In genomic region chr19:1941146-1942077, GRCh38 we compare ENCODE assay signal across 8 cellular contexts. TPM values are rescaled to one million over a fixed set of nuclear protein-coding genes. Genes with fewer than 3 reads are reported as not detected.
DNase-seq lines count a peak whose midpoint lies in the region; ATAC-seq, FAIRE-seq and TF ChIP-seq lines count a peak whose summit lies in the region.

Gene CSNK1G2, plus strand, starts transcription at chr19:1941172. Its CDS starts 28,601 bp downstream, at chr19:1969773.

- H4K20me1 ChIP-seq in H1 (replicated peaks in 1 of 2; ENCODE audit: control insufficient read depth in 1 of 2, insufficient read depth in 2 of 2, low read length in 2 of 2) = peaks cover 21 to 22% of the 10 kb centered on the region in 2 experiments

- H2BK12ac ChIP-seq in H1 (ENCODE audit: low read depth, low read length) = no peak within 1 kb of the TSS

- H3K79me1 ChIP-seq in H1 (ENCODE audit: low read depth, low read length) = peaks cover 2% of the 10 kb centered on the region

- peaks cover 23% of the 10 kb centered on the region for H3K4me1 ChIP-seq in SJSA1 (replicated peaks)
- peaks cover 0 to 22% (median 11%) of the 10 kb centered on the region in 4 experiments; a peak in 6 of 7 replicates for H3K4me1 ChIP-seq in H1 (replicated peaks in 1 of 4; ENCODE audit: control insufficient read depth in 3 of 4, insufficient read depth in 4 of 4, low read length in 3 of 4)

- H3K4me3 ChIP-seq in BJ (ENCODE audit: low read depth, low read length) (peak within 1 kb of the TSS; percentile 80), SJSA1 (peak within 1 kb of the TSS; percentile 99), H1 (ENCODE audit: extremely low read depth in 1 of 4, insufficient read depth in 2 of 4, low read depth in 3 of 4, low read length in 4 of 4) (peak within 1 kb of the TSS; percentile 65 to 98 (median 91))

- POLR2A ChIA-PET in BJ (lab: Charles Lee) (no interaction called here), H1 (lab: Charles Lee; ENCODE audit: partially characterized antibody) (interaction anchor here (0.7 to 1.6 kb wide), 3 partner anchors 46 to 840 kb away, joined by 3 to 5 read pairs (median 3); no protein-coding TSS in a partner anchor)

- peak within 1 kb of the TSS; percentile 93 for H2BK5ac ChIP-seq in H1 (ENCODE audit: low read depth, low read length)

- CTCF ChIA-PET in BJ (lab: Yijun Ruan, JAX) (interaction anchor here (1.2 kb wide), 1 partner anchor 92 kb away, joined by 4 read pairs; the partner anchor contains the start of gene REXO1), H1 (lab: Charles Lee; ENCODE audit: partially characterized antibody) (interaction anchor here (0.7 to 1.3 kb wide), 4 partner anchors 11 to 207 kb away, joined by 3 to 5 read pairs (median 3); no protein-coding TSS in a partner anchor)

- no peak within 1 kb of the TSS for H2AK5ac ChIP-seq in H1 (ENCODE audit: low read depth, low read length)

- H3K27me3 ChIP-seq in BJ (ENCODE audit: control insufficient read depth, insufficient read depth, low read length) (no peaks in the 10 kb centered on the region), SJSA1 (replicated peaks) (no peaks in the 10 kb centered on the region), H1 (replicated peaks in 1 of 4; ENCODE audit: control insufficient read depth in 3 of 4, extremely low read depth in 1 of 4, insufficient read depth in 3 of 4, low read length in 3 of 4) (no peaks in the 10 kb centered on the region)

- 14% methylated on average over 7 of the region's 97 CpGs; no CpG with 5 or more reads in 1 of the 2 experiments for WGBS in H1 (ENCODE audit: extremely low coverage in 1 of 2, insufficient coverage in 1 of 2, insufficient read length in 1 of 2, insufficient replicate concordance in 2 of 2, low coverage in 1 of 2, low lambda C conversion rate in 2 of 2, missing lambda C conversion rate in 1 of 2), 2 experiments

- TF ChIP-seq CTCF in BJ (IDR thresholded peaks at IDR 0.05; ENCODE audit: insufficient read depth, low read depth, low read length) = no peak
- no peak for TF ChIP-seq CTCF in H1 (IDR thresholded peaks at IDR 0.05; ENCODE audit: control extremely low read depth in 1 of 3, insufficient read depth in 1 of 3, low read depth in 1 of 3, low read length in 3 of 3)

- no peak for TF ChIP-seq POLR2A in H1 (IDR thresholded peaks at IDR 0.05; ENCODE audit: control extremely low read depth in 1 of 2, low read depth in 2 of 2, low read length in 2 of 2)

- peak within 1 kb of the TSS; percentile 87; the same call in 1 of the 2 replicates for H2AFZ ChIP-seq in H1 (ENCODE audit: low read length)

- TF ChIP-seq RAD21 in H1 (IDR thresholded peaks at IDR 0.05 in 1 of 2, conservative IDR thresholded peaks at IDR 0.05 in 1 of 2; ENCODE audit: low read depth in 2 of 2, low read length in 2 of 2) = no peak

- H3K4ac ChIP-seq in H1 (replicated peaks; ENCODE audit: insufficient read length, low read depth, low read length) = peak within 1 kb of the TSS; percentile 85

- peak within 1 kb of the TSS; percentile 98 for H3K56ac ChIP-seq in H1 (replicated peaks; ENCODE audit: insufficient read length, low read depth, low read length)

- H3K27ac ChIP-seq in SJSA1 (peak within 1 kb of the TSS; percentile 99), H1 (ENCODE audit: low read depth, low read length) (peak within 1 kb of the TSS; percentile 89)

- H3K23me2 ChIP-seq in H1 (ENCODE audit: low read depth, low read length) = peaks cover 15% of the 10 kb centered on the region; the same call in 1 of the 2 replicates

- FAIRE-seq in H1 (lab: Jason Lieb, UNC) = no peak

- H3K36me3 ChIP-seq in BJ (ENCODE audit: control insufficient read depth, insufficient read depth, low read length) (no peaks in the 10 kb centered on the region; the same call in 1 of the 2 replicates), SJSA1 (peaks cover 6% of the 10 kb centered on the region), H1 (ENCODE audit: control insufficient read depth in 2 of 4, insufficient read depth in 4 of 4, low read length in 3 of 4) (no peaks in the 10 kb centered on the region)

- H4K5ac ChIP-seq in H1 (ENCODE audit: insufficient read length, low read depth, low read length) = peak within 1 kb of the TSS; percentile 83

- H4K8ac ChIP-seq in H1 (ENCODE audit: extremely low read depth, insufficient read depth, low read length) = peak within 1 kb of the TSS; percentile 96

- peak within 1 kb of the TSS; percentile 97 for H3K18ac ChIP-seq in H1 (ENCODE audit: extremely low read depth, low read length)

- peak within 1 kb of the TSS; percentile 34 to 83 (median 74); a peak in 6 of 7 replicates for H3K9ac ChIP-seq in H1 (replicated peaks in 1 of 4; ENCODE audit: extremely low read depth in 1 of 4, low read depth in 3 of 4, low read length in 3 of 4)

- no peak within 1 kb of the TSS for H3K14ac ChIP-seq in H1 (ENCODE audit: insufficient read length)

- H3K9me3 ChIP-seq in SJSA1 (replicated peaks) = no peaks in the 10 kb centered on the region
- no peaks in the 10 kb centered on the region for H3K9me3 ChIP-seq in H1 (ENCODE audit: insufficient read depth in 2 of 2, low read depth in 1 of 2, low read length in 1 of 2)

- H4K91ac ChIP-seq in H1 (replicated peaks; ENCODE audit: insufficient read length, low read length) = peak within 1 kb of the TSS; percentile 96

- no peak for TF ChIP-seq EP300 in H1 (IDR thresholded peaks at IDR 0.05; ENCODE audit: borderline replicate concordance in 1 of 2, low read depth in 2 of 2, low read length in 2 of 2)

- DNase-seq in BJ (ENCODE audit: low read depth) (no peak), SJSA1 (ENCODE audit: low read depth in 1 of 2, low spot score in 2 of 2) (no peak), H1 (ENCODE audit: low read depth in 1 of 2, low spot score in 2 of 2) (no peak), myocyte (ENCODE audit: low read depth) (no peak), NCI-H1930 (lab: John Stamatoyannopoulos, UW) (no peak), NCI-H128 (lab: John Stamatoyannopoulos, UW; ENCODE audit: unreplicated experiment) (no peak), NCI-H2227 treated with DMSO at 0.1 percent for 48 hours (lab: John Stamatoyannopoulos, UW) (no peak)

- H3K79me2 ChIP-seq in H1 (ENCODE audit: control insufficient read depth in 1 of 2, insufficient read depth in 2 of 2, low read length in 2 of 2) = peaks cover 34 to 43% of the 10 kb centered on the region in 2 experiments

- H3K4me2 ChIP-seq in H1 (ENCODE audit: insufficient read depth in 1 of 2, low read depth in 2 of 2, low read length in 2 of 2) = peak within 1 kb of the TSS; percentile 75 to 93

- H2BK20ac ChIP-seq in H1 (ENCODE audit: low read length) = no peak within 1 kb of the TSS

- no peak within 1 kb of the TSS for H3K23ac ChIP-seq in H1 (ENCODE audit: insufficient read length)

- peak; percentile 53 for ATAC-seq in GM21723 (IDR thresholded peaks at IDR 0.05; ENCODE audit: unreplicated experiment)

- peak within 1 kb of the TSS; percentile 83 for H2BK120ac ChIP-seq in H1 (replicated peaks; ENCODE audit: low read depth, low read length)

- no peak within 1 kb of the TSS for H2BK15ac ChIP-seq in H1 (ENCODE audit: low read length)

TF ChIP-seq in H1, 55 proteins besides CTCF, POLR2A, EP300 and RAD21:
- no peak for TF ChIP-seq TBP (IDR thresholded peaks at IDR 0.05; ENCODE audit: low read depth, low read length)
- no peak for TF ChIP-seq SAP30 (IDR thresholded peaks at IDR 0.05; ENCODE audit: insufficient read depth, insufficient replicate concordance, low read length)
- TF ChIP-seq JUND (IDR thresholded peaks at IDR 0.05; ENCODE audit: low read length) = no peak
- no peak for TF ChIP-seq CHD1 (IDR thresholded peaks at IDR 0.05; ENCODE audit: low read depth, low read length)
- TF ChIP-seq EGR1 (IDR thresholded peaks at IDR 0.05; ENCODE audit: borderline replicate concordance, low read depth, low read length) = 0 out of 2 replicates have a peak, but pooled peaks have one; percentile 6
- no peak for TF ChIP-seq TEAD4 (IDR thresholded peaks at IDR 0.05; ENCODE audit: low read depth, low read length)
- TF ChIP-seq RBBP5 (IDR thresholded peaks at IDR 0.05; ENCODE audit: borderline replicate concordance, low read depth, low read length) = no peak
- TF ChIP-seq JUN (IDR thresholded peaks at IDR 0.05; ENCODE audit: low read depth, low read length) = no peak
- TF ChIP-seq KDM4A (IDR thresholded peaks at IDR 0.05; ENCODE audit: low read depth, low read length, severe bottlenecking) = peak; percentile 75
- TF ChIP-seq MAX (IDR thresholded peaks at IDR 0.05) = no peak
- TF ChIP-seq GABPA (IDR thresholded peaks at IDR 0.05; ENCODE audit: borderline replicate concordance, insufficient read depth, low read length) = no peak

RNA-seq across cellular contexts. Expression of gene CSNK1G2, which starts in this region (rescaled TPM):
- polyA plus RNA-seq in BJ (2011; rRNA removed) = 26.1 and 48.1 TPM in 2 replicates
- 39.4 and 43.0 TPM in 2 replicates for polyA minus RNA-seq in BJ (2011; rRNA and poly(A)+ RNA removed)
- 31.9 and 63.4 TPM in 2 replicates for total RNA-seq in SJSA1 (2014; rRNA removed; shearing (Covaris generic))
- 99.5 and 108 TPM in 2 replicates for total RNA-seq in H1 (2021; fragmentation: NEBNext Ultra II Directional; extraction: Animal tissue kit (Norgen Biotek cat#: 25700))
- polyA plus RNA-seq in H1 (2011; rRNA removed) = 130 and 184 TPM in 2 replicates
- polyA plus RNA-seq in H1 (2011; cell fraction: cytosol; rRNA removed) = 123 TPM
- 379 TPM for polyA plus RNA-seq in H1 (2011; cell fraction: nucleus; rRNA removed)
- polyA plus RNA-seq in H1 (2012, experiment 1 of 2) = 99.6 to 116 TPM (median 105 TPM) in 4 replicates
- polyA plus RNA-seq in H1 (2012, experiment 2 of 2) = 147 TPM
- 141 TPM for polyA plus RNA-seq in H1 (2013, experiment 1 of 2)
- polyA plus RNA-seq in H1 (2013, experiment 2 of 2) = 142 TPM
- polyA minus RNA-seq in H1 (2011; rRNA and poly(A)+ RNA removed) = 46.6 and 71.7 TPM in 2 replicates
- 61.9 TPM for polyA minus RNA-seq in H1 (2011; cell fraction: cytosol; rRNA and poly(A)+ RNA removed)
- polyA minus RNA-seq in H1 (2011; cell fraction: nucleus; rRNA and poly(A)+ RNA removed) = 59.6 TPM
- 70.6 and 75.2 TPM in 2 replicates for total RNA-seq in myocyte
- 70.2 TPM for polyA plus RNA-seq in myocyte (2012)
